ENCODE assay signal across 20 cellular contexts in genomic region chr2:121151311-121152109, GRCh38.
A peak's percentile ranks its signal among the peaks of the same experiment; 100 is the strongest.
DNase-seq lines count a peak whose midpoint lies in the region; ATAC-seq, FAIRE-seq and TF ChIP-seq lines count a peak whose summit lies in the region.
"Had no signal": no experiment of that assay in that cellular context is flagged by ENCODE, and none has a peak within 500 bp of the region (broad histone marks: within the 10 kb centered on the region; RNA-seq: fewer than 3 reads in every experiment).

No MANE protein-coding gene starts in this region.

- no peaks in the 10 kb centered on the region for H3F3A ChIP-seq in GM23338 (replicated peaks; ENCODE audit: low read depth)

- 0 out of 3 replicates have a peak, but pooled peaks cover under 1% of the 10 kb centered on the region for H3K36me3 Mint-ChIP-seq in GM23338 (ENCODE audit: low read depth)

- in situ Hi-C loops in K562 (cut with MboI): no loop called here

- 2% methylated on average over 14 of the region's 14 CpGs for WGBS in K562 (ENCODE audit: insufficient coverage, low coverage, missing lambda C conversion rate)

- H3K27me3 ChIP-seq in GM23338 (ENCODE audit: insufficient read depth): no peaks in the 10 kb centered on the region
- peaks cover 8 to 35% of the 10 kb centered on the region in 2 experiments; a peak in 4 of 5 replicates for H3K27me3 ChIP-seq in K562 (ENCODE audit: control insufficient read depth in 2 of 2, insufficient read depth in 2 of 2, low read length in 2 of 2)
- peaks cover 3% of the 10 kb centered on the region for H3K27me3 ChIP-seq in osteoblast (ENCODE audit: insufficient read depth, low read length)
- H3K27me3 ChIP-seq: gastrocnemius medialis, spleen had no signal

- POLR2A ChIA-PET in K562 (lab: Yijun Ruan, JAX): no interaction called here

- H3K9me3 Mint-ChIP-seq in GM23338: peaks cover 7% of the 10 kb centered on the region
- H3K9me3 Mint-ChIP-seq: HFFc6 had no signal

- FAIRE-seq in K562 (lab: Jason Lieb, UNC) (no peak), kidney (lab: Jason Lieb, UNC) (no peak)
- FAIRE-seq: GM12891, HTR-8/SVneo had no signal

- intact Hi-C loops in K562 (cut with micrococcal nuclease) (no loop called here), kidney (cut with DNase I) (no loop called here)

- TF ChIP-seq CTCF in GM23338 (conservative IDR thresholded peaks at IDR 0.05; ENCODE audit: low read depth in 2 of 2): no peak
- TF ChIP-seq CTCF in K562 (IDR thresholded peaks at IDR 0.05 in 2 of 3, conservative IDR thresholded peaks at IDR 0.05 in 1 of 3; ENCODE audit: insufficient read depth in 2 of 3, low read depth in 1 of 3, low read length in 3 of 3): no peak
- no peak for TF ChIP-seq CTCF in kidney (IDR thresholded peaks at IDR 0.05; ENCODE audit: borderline replicate concordance, extremely low read depth, insufficient read depth)
- no peak for TF ChIP-seq CTCF in osteoblast (IDR thresholded peaks at IDR 0.05; ENCODE audit: extremely low read depth, low read depth, low read length)

- no peak overlapping the region for H3K4me3 Mint-ChIP-seq in GM23338
- H3K4me3 Mint-ChIP-seq: HFFc6, nephron progenitor cell had no signal

- TF ChIP-seq EP300 in K562 (IDR thresholded peaks at IDR 0.05; ENCODE audit: low read length): no peak

- DNase-seq in GM23338 (ENCODE audit: low spot score) (no peak), K562 (ENCODE audit: extremely low read depth in 1 of 4, low spot score in 3 of 4) (no peak), kidney (peak; percentile 83), osteoblast (ENCODE audit: insufficient read length, low spot score, missing footprints) (no peak), AML-193 (lab: John Stamatoyannopoulos, UW) (no peak)
- DNase-seq: activated CD4-positive, alpha-beta T cell treated with anti-CD3 and anti-CD28 coated beads, Interleukin-2, amount 50 U/mL, for 4 hours; activated naive CD4-positive, alpha-beta T cell treated with anti-CD3 and anti-CD28 coated beads, Interleukin-2, amount 50 U/mL, for 16 hours; cortex of kidney; gastrocnemius medialis; HFFc6; NCI-H1436; nephron progenitor cell; psoas muscle; spleen had no signal

- CTCF ChIA-PET in K562 (lab: Yijun Ruan, JAX; ENCODE audit: low intra/inter-chr PET ratio): no interaction called here

- H3K9me1 ChIP-seq in K562 (ENCODE audit: control insufficient read depth, insufficient read depth, low read length): peaks cover 2% of the 10 kb centered on the region

- no peaks in the 10 kb centered on the region for H3K9me3 ChIP-seq in K562 (replicated peaks; ENCODE audit: control insufficient read depth, insufficient read depth, low read depth, low read length)
- H3K9me3 ChIP-seq in kidney (ENCODE audit: control insufficient read depth in 1 of 2, low read length in 2 of 2): no peaks in the 10 kb centered on the region
- no peaks in the 10 kb centered on the region for H3K9me3 ChIP-seq in osteoblast (ENCODE audit: low read depth, low read length)
- H3K9me3 ChIP-seq: gastrocnemius medialis, psoas muscle had no signal

- H3K27ac Mint-ChIP-seq in GM23338: no peak overlapping the region
- H3K27ac Mint-ChIP-seq: HFFc6, nephron progenitor cell had no signal

- ATAC-seq in GM23338 (peak; percentile 40; the same call in 1 of the 3 replicates), K562 (no peak), HG03159 (IDR thresholded peaks at IDR 0.05; ENCODE audit: unreplicated experiment) (no peak), HG02610 (IDR thresholded peaks at IDR 0.05; ENCODE audit: unreplicated experiment) (no peak)
- ATAC-seq: gastrocnemius medialis, psoas muscle had no signal

- H3K27me3 Mint-ChIP-seq in GM23338 (ENCODE audit: insufficient read depth, low read depth, poor library complexity): peaks cover 6% of the 10 kb centered on the region

- H3K4me3 ChIP-seq in GM23338 (no peak overlapping the region), K562 (no peak overlapping the region), kidney (ENCODE audit: low read length in 2 of 2) (no peak overlapping the region), skin epidermis (no peak overlapping the region), osteoblast (ENCODE audit: insufficient read depth, low read length) (no peak overlapping the region)
- H3K4me3 ChIP-seq: gastrocnemius medialis, psoas muscle, spleen had no signal

- H3K4me2 ChIP-seq in GM23338 (no peak overlapping the region), K562 (ENCODE audit: insufficient read depth, low read length) (no peak overlapping the region), osteoblast (ENCODE audit: insufficient read depth, low read length) (no peak overlapping the region)

- H3K4me1 Mint-ChIP-seq in GM23338: no peaks in the 10 kb centered on the region
- H3K4me1 Mint-ChIP-seq: nephron progenitor cell had no signal

- H3K27ac ChIP-seq in GM23338 (ENCODE audit: low read depth): no peak overlapping the region
- no peak overlapping the region for H3K27ac ChIP-seq in K562 (ENCODE audit: extremely low read depth, low read depth, low read length)
- H3K27ac ChIP-seq in kidney (ENCODE audit: low read depth in 2 of 2, low read length in 2 of 2): peak overlapping the region in 1 of 2 donors; percentile 16
- H3K27ac ChIP-seq in skin epidermis: peak overlapping the region in 18 of 21 experiments; percentile 15 to 82 (median 74)
- no peak overlapping the region for H3K27ac ChIP-seq in osteoblast (ENCODE audit: low read depth, low read length)
- H3K27ac ChIP-seq: C4-2B, gastrocnemius medialis, psoas muscle, spleen had no signal

- H3K36me3 ChIP-seq in GM23338 (ENCODE audit: insufficient read depth): no peaks in the 10 kb centered on the region
- no peaks in the 10 kb centered on the region for H3K36me3 ChIP-seq in K562 (ENCODE audit: control insufficient read depth, insufficient read depth, low read length)
- H3K36me3 ChIP-seq in kidney (ENCODE audit: control insufficient read depth in 1 of 2, insufficient read depth in 2 of 2, low read length in 2 of 2): no peaks in the 10 kb centered on the region
- H3K36me3 ChIP-seq in osteoblast (ENCODE audit: insufficient read depth, low read length): no peaks in the 10 kb centered on the region
- H3K36me3 ChIP-seq: gastrocnemius medialis, spleen had no signal

- H4K20me1 ChIP-seq in GM23338 (replicated peaks; ENCODE audit: insufficient read depth) (no peaks in the 10 kb centered on the region), K562 (replicated peaks; ENCODE audit: control insufficient read depth, insufficient read depth, low read length) (no peaks in the 10 kb centered on the region; the same call in 1 of the 2 replicates), osteoblast (ENCODE audit: insufficient read depth, low read length) (no peaks in the 10 kb centered on the region)

- no peak for TF ChIP-seq RAD21 in K562 (CRISPR knock-in tag; conservative IDR thresholded peaks at IDR 0.05 in 1 of 2, IDR thresholded peaks at IDR 0.05 in 1 of 2)

- no peaks in the 10 kb centered on the region for H3K4me1 ChIP-seq in GM23338 (ENCODE audit: insufficient read depth)
- H3K4me1 ChIP-seq in K562 (replicated peaks in 1 of 2; ENCODE audit: control insufficient read depth in 2 of 2, insufficient read depth in 2 of 2, low read length in 2 of 2): no peaks in the 10 kb centered on the region
- H3K4me1 ChIP-seq in kidney (ENCODE audit: control insufficient read depth in 1 of 2, insufficient read depth in 1 of 2, low read depth in 1 of 2, low read length in 2 of 2): peaks cover 0 to 3% of the 10 kb centered on the region in 2 donors
- no peaks in the 10 kb centered on the region for H3K4me1 ChIP-seq in osteoblast (ENCODE audit: insufficient read depth, low read length)
- H3K4me1 ChIP-seq: psoas muscle, spleen had no signal

- no peaks in the 10 kb centered on the region for H3K9me2 ChIP-seq in GM23338 (ENCODE audit: insufficient read depth)

- H3K79me2 ChIP-seq in GM23338 (replicated peaks; ENCODE audit: insufficient read depth): no peaks in the 10 kb centered on the region
- H3K79me2 ChIP-seq in K562 (ENCODE audit: control insufficient read depth, insufficient read depth, low read length): no peaks in the 10 kb centered on the region
- H3K79me2 ChIP-seq in osteoblast (ENCODE audit: insufficient read depth, low read length): no peaks in the 10 kb centered on the region

- BruUV-seq in K562 (replicated peaks; lab: Mats Ljungman, UMichigan): no TSS peak

- H3K9ac ChIP-seq in K562 (ENCODE audit: insufficient read depth in 1 of 2, low read depth in 2 of 2, low read length in 2 of 2) (no peak overlapping the region), kidney (ENCODE audit: low read length in 2 of 2) (no peak overlapping the region)

- no peak for TF ChIP-seq POLR2A in K562 (conservative IDR thresholded peaks at IDR 0.05)

- H2AFZ ChIP-seq in GM23338 (no peak overlapping the region), K562 (ENCODE audit: low read depth, low read length) (no peak overlapping the region), osteoblast (ENCODE audit: low read length) (no peak overlapping the region)

TF ChIP-seq in K562, 482 proteins besides CTCF, POLR2A, EP300 and RAD21:
- TF ChIP-seq ZNF766 (CRISPR knock-in tag; conservative IDR thresholded peaks at IDR 0.05): no peak
- TF ChIP-seq POU5F1 (IDR thresholded peaks at IDR 0.05; ENCODE audit: borderline replicate concordance, low read depth, low read length, partially characterized antibody): no peak
- no peak for TF ChIP-seq ZNF311 (CRISPR knock-in tag; IDR thresholded peaks at IDR 0.05)
- TF ChIP-seq ERF (CRISPR knock-in tag; IDR thresholded peaks at IDR 0.05): no peak
- peak; percentile 25 to 39; a peak in 2 of 4 replicates for TF ChIP-seq NRF1 (conservative IDR thresholded peaks at IDR 0.05 in 1 of 2, IDR thresholded peaks at IDR 0.05 in 1 of 2)
TF ChIP-seq in K562: peak in this region for 1.

Comparison
In these comparisons a context has a peak if more than half of its experiments do, and no peak if none do; other contexts are left out.
1. H3K27ac ChIP-seq: peak in skin epidermis (18 of 21); none in GM23338 (single experiment), K562 (single experiment) and osteoblast (single experiment).